ENCODE assay signal across 1 cellular context in genomic region chr12:108845696-108846095, GRCh38.
TF ChIP-seq lines count a peak whose summit lies in the region.

No MANE protein-coding gene starts in this region.

TF ChIP-seq in WTC11, 78 proteins besides CTCF, POLR2A, EP300 and RAD21 (continued from another document):
- TF ChIP-seq ZNF281 (CRISPR knock-in tag; IDR thresholded peaks at IDR 0.05) (no peak), HMGA2 (CRISPR knock-in tag; IDR thresholded peaks at IDR 0.05) (no peak), KAT7 (CRISPR knock-in tag; IDR thresholded peaks at IDR 0.05; ENCODE audit: borderline replicate concordance) (no peak), ZNF219 (CRISPR knock-in tag; IDR thresholded peaks at IDR 0.05; ENCODE audit: borderline replicate concordance) (no peak), SP1 (CRISPR knock-in tag; conservative IDR thresholded peaks at IDR 0.05) (no peak), ZMAT4 (CRISPR knock-in tag; IDR thresholded peaks at IDR 0.05) (no peak), EMX1 (CRISPR knock-in tag; IDR thresholded peaks at IDR 0.05) (no peak), GABPB1 (CRISPR knock-in tag; IDR thresholded peaks at IDR 0.05) (no peak)
TF ChIP-seq in WTC11: peak in this region for 0.
